Comparison of ENCODE assay signal across 8 cellular contexts in genomic region chr7:157138424-157139141, GRCh38. TPM values are rescaled to one million over a fixed set of nuclear protein-coding genes. Genes with fewer than 3 reads are reported as not detected.
DNase-seq lines count a peak whose midpoint lies in the region; ATAC-seq and TF ChIP-seq lines count a peak whose summit lies in the region.

TSS of gene UBE3C (plus strand) at chr7:157138926. CDS start at chr7:157139273, 347 bp downstream.

- peak within 1 kb of the TSS; percentile 85 for H2AFZ ChIP-seq in parathyroid adenoma

- ATAC-seq in HG02759 (IDR thresholded peaks at IDR 0.05; ENCODE audit: unreplicated experiment) (peak; percentile 84), Right ventricle myocardium superior (ENCODE audit: poor library complexity) (peak; percentile 97)

- H3K4me3 ChIP-seq in GM12865 (ENCODE audit: low read depth, low read length): peak within 1 kb of the TSS; percentile 87
- peak within 1 kb of the TSS; percentile 68 for H3K4me3 ChIP-seq in parathyroid adenoma (ENCODE audit: low read depth, low read length)
- H3K4me3 ChIP-seq in tibial artery: peak within 1 kb of the TSS; percentile 79 to 80

- H3K4me1 ChIP-seq in parathyroid adenoma: peaks cover 10% of the 10 kb centered on the region
- peaks cover 0 to 33% (median 20%) of the 10 kb centered on the region in 4 donors for H3K4me1 ChIP-seq in tibial artery

- intact Hi-C loops in Right ventricle myocardium superior (cut with DNase I): no loop called here
- intact Hi-C loops in tibial artery (cut with DNase I; ENCODE audit: low total_unique reads): loop anchor here (10.0 kb wide), 1 partner anchor 244 kb away; the partner anchor contains the start of gene LMBR1

- H3K4me2 ChIP-seq in parathyroid adenoma (ENCODE audit: low read length): peak within 1 kb of the TSS; percentile 71

- H3K9me3 ChIP-seq in parathyroid adenoma (ENCODE audit: control insufficient read depth, low read length) (no peaks in the 10 kb centered on the region), tibial artery (no peaks in the 10 kb centered on the region)

- peak within 1 kb of the TSS; percentile 74 for H3K9ac ChIP-seq in parathyroid adenoma

- H3K36me3 ChIP-seq in parathyroid adenoma (ENCODE audit: control insufficient read depth, insufficient read depth, low read length) (no peaks in the 10 kb centered on the region), tibial artery (peaks cover 0 to 4% (median 4%) of the 10 kb centered on the region in 3 donors)

- H3K27me3 ChIP-seq in parathyroid adenoma (ENCODE audit: control insufficient read depth, insufficient read depth, low read length): no peaks in the 10 kb centered on the region
- H3K27me3 ChIP-seq in tibial artery: no peaks in the 10 kb centered on the region

- H3K27ac ChIP-seq in parathyroid adenoma (peak within 1 kb of the TSS; percentile 74), tibial artery (peak within 1 kb of the TSS; percentile 83 to 88)

- DNase-seq in GM12865 (ENCODE audit: low read depth) (peak; percentile 98), NCI-H1417 treated with DMSO at 0.1 percent for 48 hours (lab: John Stamatoyannopoulos, UW) (peak; percentile 79), SW 1271 (lab: John Stamatoyannopoulos, UW) (peak; percentile 62 to 86), Right ventricle myocardium superior (peak; percentile 95), tibial artery (peak; percentile 80 to 93)
- peak; percentile 78 for DNase-seq in activated naive CD8-positive, alpha-beta T cell treated with anti-CD3 and anti-CD28 coated beads, Interleukin-2, amount 50 U/mL, for 16 hours (ENCODE audit: low read depth, low spot score)

- H3K79me2 ChIP-seq in parathyroid adenoma: peaks cover 25% of the 10 kb centered on the region

- no peak for TF ChIP-seq CTCF in GM12865 (IDR thresholded peaks at IDR 0.05; ENCODE audit: insufficient read depth, low read depth, low read length, missing control alignments)
- no peak for TF ChIP-seq CTCF in parathyroid adenoma (IDR thresholded peaks at IDR 0.05)
- peak in 1 of 2 experiments; percentile 8 for TF ChIP-seq CTCF in tibial artery (IDR thresholded peaks at IDR 0.05)

RNA-seq across cellular contexts. Expression of gene UBE3C, which starts in this region (rescaled TPM):
- 48.7 TPM for total RNA-seq in Right ventricle myocardium superior

Comparison
In these comparisons a context has a peak if more than half of its experiments do, and no peak if none do; other contexts are left out.
1. Peak in every context shown above with its lines: DNase-seq, ATAC-seq, H3K4me3 ChIP-seq and H3K27ac ChIP-seq.